In genomic region chr17:82031885-82032627, GRCh38 we compare ENCODE assay signal across 8 cellular contexts. TPM values are rescaled to one million over a fixed set of nuclear protein-coding genes. Genes with fewer than 3 reads are reported as not detected.
DNase-seq lines count a peak whose midpoint lies in the region; ATAC-seq and TF ChIP-seq lines count a peak whose summit lies in the region.

No MANE protein-coding gene starts in this region.

- peak; percentile 47 for DNase-seq in stimulated activated CD4-positive, alpha-beta T cell treated with anti-CD3 and anti-CD28 coated beads, Interleukin-1b, Interleukin-23, amount 100 ng/mL, for 48 hours
- DNase-seq in stimulated activated CD4-positive, alpha-beta T cell treated with anti-CD3 and anti-CD28 coated beads, Interleukin-4, amount 100 ng/mL, for 24 hours, result no peak
- DNase-seq in Panc1 (ENCODE audit: low read depth, low spot score) (no peak), cardiac fibroblast (ENCODE audit: low read depth in 2 of 2) (no peak), aorta (no peak)

- TF ChIP-seq CTCF in Panc1 (IDR thresholded peaks at IDR 0.05) (no peak), cardiac fibroblast (IDR thresholded peaks at IDR 0.05; ENCODE audit: low read depth, low read length) (no peak)

- in situ Hi-C loops in Panc1 (cut with HindIII; ENCODE audit: low pct_unique_long_range_greater_than_20kb, low sequenced_read_pairs), result no loop called here

- WGBS in aorta, 2 donors, result 18 to 22% methylated on average over 32 to 59 of the region's 59 CpGs

- BruUV-seq in Panc1 (replicated peaks; lab: Mats Ljungman, UMichigan), result no TSS peak

- CTCF ChIA-PET in Panc1 (lab: Charles Lee), result no interaction called here

- H3K4me1 ChIP-seq in Panc1 (ENCODE audit: control insufficient read depth, insufficient read depth, low read length), result peaks cover 21% of the 10 kb centered on the region
- H3K4me1 ChIP-seq in mucosa of stomach (ENCODE audit: control insufficient read depth, insufficient read depth, low read length), result peaks cover 27% of the 10 kb centered on the region
- no peaks in the 10 kb centered on the region for H3K4me1 ChIP-seq in aorta (ENCODE audit: control insufficient read depth in 1 of 2, insufficient read depth in 2 of 2, low read length in 2 of 2)

- no peaks in the 10 kb centered on the region for H3K9me3 ChIP-seq in Panc1 (ENCODE audit: control insufficient read depth, insufficient read depth, low read depth, low read length)
- H3K9me3 ChIP-seq in mucosa of stomach (ENCODE audit: control insufficient read depth, low read length), result no peaks in the 10 kb centered on the region
- H3K9me3 ChIP-seq in aorta (ENCODE audit: control insufficient read depth, low read length), result no peaks in the 10 kb centered on the region

- ATAC-seq in Panc1 (peak; percentile 72), HG03095 (IDR thresholded peaks at IDR 0.05; ENCODE audit: unreplicated experiment) (no peak), HG02973 (IDR thresholded peaks at IDR 0.05; ENCODE audit: unreplicated experiment) (no peak), aorta (ENCODE audit: low FRiP score) (no peak)

- POLR2A ChIA-PET in Panc1 (lab: Charles Lee), result no interaction called here

- H3K4me3 ChIP-seq in Panc1 (ENCODE audit: low read depth in 2 of 2, low read length in 2 of 2), result peak overlapping the region; percentile 63 to 64
- H3K4me3 ChIP-seq in cardiac fibroblast (replicated peaks in 1 of 2; ENCODE audit: low read depth in 2 of 2, low read length in 2 of 2), result peak overlapping the region; percentile 45 to 50
- H3K4me3 ChIP-seq in mucosa of stomach (ENCODE audit: low read length), result no peak overlapping the region
- H3K4me3 ChIP-seq in aorta (ENCODE audit: low read length in 2 of 2), result no peak overlapping the region

- H3K36me3 ChIP-seq in Panc1 (ENCODE audit: control insufficient read depth, insufficient read depth, low read length), result peaks cover 2% of the 10 kb centered on the region; the same call in 1 of the 2 replicates
- no peaks in the 10 kb centered on the region for H3K36me3 ChIP-seq in mucosa of stomach (ENCODE audit: control insufficient read depth, insufficient read depth, low read length)
- no peaks in the 10 kb centered on the region for H3K36me3 ChIP-seq in aorta (ENCODE audit: control insufficient read depth in 1 of 2, insufficient read depth in 2 of 2, low read length in 1 of 2)

- intact Hi-C loops in Panc1 (cut with micrococcal nuclease; ENCODE audit: unreplicated experiment) (no loop called here), aorta (cut with DNase I) (loop anchor here (2.0 to 10.0 kb wide), 2 partner anchors 123 to 293 kb away; no protein-coding TSS in a partner anchor)

- peak overlapping the region; percentile 28 for H3K9ac ChIP-seq in mucosa of stomach (ENCODE audit: low read length)

- H3K27me3 ChIP-seq in Panc1 (ENCODE audit: control insufficient read depth, insufficient read depth, low read length), result no peaks in the 10 kb centered on the region
- no peaks in the 10 kb centered on the region for H3K27me3 ChIP-seq in mucosa of stomach (ENCODE audit: control insufficient read depth, insufficient read depth, low read length)
- H3K27me3 ChIP-seq in aorta (ENCODE audit: control insufficient read depth in 1 of 2, insufficient read depth in 2 of 2, low read length in 1 of 2), result no peaks in the 10 kb centered on the region

- H3K27ac ChIP-seq in Panc1 (ENCODE audit: low read length) (peak overlapping the region; percentile 77), aorta (ENCODE audit: low read depth in 1 of 2, low read length in 2 of 2) (no peak overlapping the region)

RNA-seq across cellular contexts. Expression of gene RAC3, which starts 0.6 kb away (rescaled TPM):
- total RNA-seq in Panc1 (2021; ENCODE audit: unreplicated experiment) (39.4 TPM), aorta (under 1 TPM in 1 of 2 donors, not detected in 1; 0.57 TPM)
- 84.7 TPM for polyA plus RNA-seq in Panc1 (2012; ENCODE audit: insufficient read length)
- 1 to 10 TPM in 1 of 2 donors, under 1 TPM in 1; 0.63 to 2.8 TPM for polyA plus RNA-seq in aorta

RNA-seq across cellular contexts. Expression of gene DCXR, which starts 5.4 kb away (rescaled TPM):
- total RNA-seq in Panc1 (2021; ENCODE audit: unreplicated experiment) (128 TPM), aorta (10 to 100 TPM; 34.9 to 62.2 TPM)
- polyA plus RNA-seq in Panc1 (2012; ENCODE audit: insufficient read length), result 148 TPM
- polyA plus RNA-seq in aorta, result 10 to 100 TPM; 80.1 to 81.0 TPM

RNA-seq across cellular contexts. Expression of gene LRRC45, which starts 9.0 kb away (rescaled TPM):
- 29.9 TPM for total RNA-seq in Panc1 (2021; ENCODE audit: unreplicated experiment)
- polyA plus RNA-seq in Panc1 (2012; ENCODE audit: insufficient read length), result 27.6 TPM
- total RNA-seq in aorta, result 1 to 10 TPM; 4.3 to 10.0 TPM
- 10 to 100 TPM in 1 of 2 donors, 1 to 10 TPM in 1; 3.1 to 20.1 TPM for polyA plus RNA-seq in aorta

RNA-seq across cellular contexts. Expression of gene CENPX, which starts 9.4 kb away (rescaled TPM):
- 187 TPM for total RNA-seq in Panc1 (2021; ENCODE audit: unreplicated experiment)
- 198 TPM for polyA plus RNA-seq in Panc1 (2012; ENCODE audit: insufficient read length)
- total RNA-seq in aorta, result 10 to 100 TPM; 31.0 to 33.2 TPM
- polyA plus RNA-seq in aorta, result 100 to 1,000 TPM; 109 TPM

RNA-seq across cellular contexts. Expression of gene RFNG, which starts 19.6 kb away (rescaled TPM):
- total RNA-seq in Panc1 (2021; ENCODE audit: unreplicated experiment) (43.4 TPM), aorta (10 to 100 TPM; 28.2 to 34.0 TPM)
- polyA plus RNA-seq in Panc1 (2012; ENCODE audit: insufficient read length), result 54.6 TPM
- 10 to 100 TPM; 28.3 to 73.0 TPM for polyA plus RNA-seq in aorta

Comparison
In these comparisons a context has a peak if more than half of its experiments do, and no peak if none do; other contexts are left out.
1. H3K4me3 ChIP-seq: peak in Panc1 (2 of 2) and cardiac fibroblast (2 of 2); none in mucosa of stomach (single experiment) and aorta (0 of 2).
2. RNA of gene RAC3, which starts 0.6 kb away (total RNA-seq): 39.4 TPM in Panc1 (single experiment); 0.57 TPM in aorta; every median in the first group is over 10 times any median in the second.